ENCODE assay signal across 2 cellular contexts in the genomic region with DNA sequence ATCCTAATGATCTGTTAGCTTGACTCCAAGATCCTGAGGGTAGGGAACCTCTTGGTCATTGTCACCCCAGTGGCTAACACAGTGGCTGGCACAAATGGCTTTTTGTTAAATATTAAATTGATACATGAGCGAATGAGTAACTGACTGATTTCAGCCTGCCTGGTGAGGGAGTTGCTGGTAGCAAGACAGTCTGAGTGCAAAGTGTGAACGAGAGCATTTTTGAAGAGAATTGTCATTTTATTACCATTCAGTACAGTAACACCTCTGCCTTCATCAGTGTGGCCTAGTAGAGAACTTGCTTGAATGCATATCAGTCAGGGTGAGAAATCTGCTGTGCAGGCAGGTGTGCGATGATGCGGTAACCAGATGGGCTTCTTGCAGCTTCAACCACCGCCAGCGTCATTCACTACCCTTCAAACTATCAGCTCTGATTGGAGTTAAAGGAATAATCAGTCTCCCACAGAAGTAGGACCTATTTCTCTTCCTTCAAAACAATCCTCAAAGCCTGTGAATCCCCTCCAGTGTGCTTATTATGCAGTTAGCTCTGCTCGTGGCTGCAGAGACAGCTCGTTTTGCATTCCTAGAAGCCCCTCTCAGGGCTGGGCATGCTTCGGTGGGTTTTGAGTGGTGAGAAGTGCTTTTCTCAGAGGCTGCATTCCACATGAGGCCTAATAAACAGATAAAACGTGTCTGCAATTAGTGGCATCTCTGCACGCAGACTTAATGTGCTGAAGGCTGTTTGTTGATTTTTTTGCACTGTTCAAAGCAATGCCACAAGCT.
TF ChIP-seq lines count a peak whose summit lies in the region.

No MANE protein-coding gene starts in this region.

TF ChIP-seq in A549, 52 proteins besides CTCF, POLR2A, EP300 and RAD21:
- TF ChIP-seq RFX5 (IDR thresholded peaks at IDR 0.05) (no peak), TFCP2L1 (CRISPR knock-in tag; IDR thresholded peaks at IDR 0.05) (no peak), NFE2L2 (conservative IDR thresholded peaks at IDR 0.05; ENCODE audit: low read length) (no peak), GATA3 (IDR thresholded peaks at IDR 0.05; ENCODE audit: borderline replicate concordance) (no peak), POLR2AphosphoS2 (conservative IDR thresholded peaks at IDR 0.05; ENCODE audit: low read length) (no peak), ZFP36 (IDR thresholded peaks at IDR 0.05; ENCODE audit: borderline replicate concordance, partially characterized antibody) (no peak), CHD2 (IDR thresholded peaks at IDR 0.05; ENCODE audit: low read length, partially characterized antibody) (no peak), HOXB5 (CRISPR knock-in tag; IDR thresholded peaks at IDR 0.05) (no peak), HEYL (CRISPR knock-in tag; IDR thresholded peaks at IDR 0.05) (no peak), FOXS1 (CRISPR knock-in tag; IDR thresholded peaks at IDR 0.05) (no peak), ZNF302 (CRISPR knock-in tag; IDR thresholded peaks at IDR 0.05) (no peak), MYC (IDR thresholded peaks at IDR 0.05; ENCODE audit: borderline replicate concordance, low read length) (no peak), NR3C1 (IDR thresholded peaks at IDR 0.05) (no peak), TP53 (CRISPR knock-in tag; IDR thresholded peaks at IDR 0.05) (no peak), PHF8 (IDR thresholded peaks at IDR 0.05; ENCODE audit: borderline replicate concordance, low read depth) (no peak)
- TF ChIP-seq, protein P1, sequence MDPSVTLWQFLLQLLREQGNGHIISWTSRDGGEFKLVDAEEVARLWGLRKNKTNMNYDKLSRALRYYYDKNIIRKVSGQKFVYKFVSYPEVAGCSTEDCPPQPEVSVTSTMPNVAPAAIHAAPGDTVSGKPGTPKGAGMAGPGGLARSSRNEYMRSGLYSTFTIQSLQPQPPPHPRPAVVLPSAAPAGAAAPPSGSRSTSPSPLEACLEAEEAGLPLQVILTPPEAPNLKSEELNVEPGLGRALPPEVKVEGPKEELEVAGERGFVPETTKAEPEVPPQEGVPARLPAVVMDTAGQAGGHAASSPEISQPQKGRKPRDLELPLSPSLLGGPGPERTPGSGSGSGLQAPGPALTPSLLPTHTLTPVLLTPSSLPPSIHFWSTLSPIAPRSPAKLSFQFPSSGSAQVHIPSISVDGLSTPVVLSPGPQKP (IDR thresholded peaks at IDR 0.05; ENCODE audit: low read depth, low read length) = no peak
- TF ChIP-seq, protein P2, sequence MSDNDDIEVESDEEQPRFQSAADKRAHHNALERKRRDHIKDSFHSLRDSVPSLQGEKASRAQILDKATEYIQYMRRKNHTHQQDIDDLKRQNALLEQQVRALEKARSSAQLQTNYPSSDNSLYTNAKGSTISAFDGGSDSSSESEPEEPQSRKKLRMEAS (IDR thresholded peaks at IDR 0.05) = no peak
- TF ChIP-seq, protein P3, sequence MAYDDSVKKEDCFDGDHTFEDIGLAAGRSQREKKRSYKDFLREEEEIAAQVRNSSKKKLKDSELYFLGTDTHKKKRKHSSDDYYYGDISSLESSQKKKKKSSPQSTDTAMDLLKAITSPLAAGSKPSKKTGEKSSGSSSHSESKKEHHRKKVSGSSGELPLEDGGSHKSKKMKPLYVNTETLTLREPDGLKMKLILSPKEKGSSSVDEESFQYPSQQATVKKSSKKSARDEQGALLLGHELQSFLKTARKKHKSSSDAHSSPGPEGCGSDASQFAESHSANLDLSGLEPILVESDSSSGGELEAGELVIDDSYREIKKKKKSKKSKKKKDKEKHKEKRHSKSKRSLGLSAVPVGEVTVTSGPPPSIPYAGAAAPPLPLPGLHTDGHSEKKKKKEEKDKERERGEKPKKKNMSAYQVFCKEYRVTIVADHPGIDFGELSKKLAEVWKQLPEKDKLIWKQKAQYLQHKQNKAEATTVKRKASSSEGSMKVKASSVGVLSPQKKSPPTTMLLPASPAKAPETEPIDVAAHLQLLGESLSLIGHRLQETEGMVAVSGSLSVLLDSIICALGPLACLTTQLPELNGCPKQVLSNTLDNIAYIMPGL (CRISPR knock-in tag; IDR thresholded peaks at IDR 0.05; ENCODE audit: borderline replicate concordance) = no peak
- TF ChIP-seq, protein P4, sequence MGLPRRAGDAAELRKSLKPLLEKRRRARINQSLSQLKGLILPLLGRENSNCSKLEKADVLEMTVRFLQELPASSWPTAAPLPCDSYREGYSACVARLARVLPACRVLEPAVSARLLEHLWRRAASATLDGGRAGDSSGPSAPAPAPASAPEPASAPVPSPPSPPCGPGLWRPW (IDR thresholded peaks at IDR 0.05) = no peak
TF ChIP-seq in A549: peak in this region for 0.

TF ChIP-seq in IMR-90, 13 proteins besides CTCF, POLR2A, EP300 and RAD21:
- TF ChIP-seq SMC3 (IDR thresholded peaks at IDR 0.05; ENCODE audit: low read depth, low read length) = no peak
- TF ChIP-seq RFX5 (IDR thresholded peaks at IDR 0.05; ENCODE audit: low read depth, low read length) = no peak
- TF ChIP-seq MAFK (IDR thresholded peaks at IDR 0.05; ENCODE audit: low read depth, low read length) = no peak
- TF ChIP-seq, protein P5, sequence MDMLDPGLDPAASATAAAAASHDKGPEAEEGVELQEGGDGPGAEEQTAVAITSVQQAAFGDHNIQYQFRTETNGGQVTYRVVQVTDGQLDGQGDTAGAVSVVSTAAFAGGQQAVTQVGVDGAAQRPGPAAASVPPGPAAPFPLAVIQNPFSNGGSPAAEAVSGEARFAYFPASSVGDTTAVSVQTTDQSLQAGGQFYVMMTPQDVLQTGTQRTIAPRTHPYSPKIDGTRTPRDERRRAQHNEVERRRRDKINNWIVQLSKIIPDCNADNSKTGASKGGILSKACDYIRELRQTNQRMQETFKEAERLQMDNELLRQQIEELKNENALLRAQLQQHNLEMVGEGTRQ (IDR thresholded peaks at IDR 0.05; ENCODE audit: low read depth, low read length) = no peak
- TF ChIP-seq MXI1 (IDR thresholded peaks at IDR 0.05; ENCODE audit: borderline replicate concordance, low read depth, low read length) = no peak
- TF ChIP-seq NFE2L2 (IDR thresholded peaks at IDR 0.05; ENCODE audit: low read depth, low read length) = no peak
- no peak for TF ChIP-seq CEBPB (IDR thresholded peaks at IDR 0.05; ENCODE audit: low read depth, low read length)
- TF ChIP-seq CHD1 (IDR thresholded peaks at IDR 0.05; ENCODE audit: low read depth, low read length) = no peak
- TF ChIP-seq BHLHE40 (IDR thresholded peaks at IDR 0.05; ENCODE audit: low read depth, low read length) = no peak
- TF ChIP-seq, protein P1 (IDR thresholded peaks at IDR 0.05; ENCODE audit: borderline replicate concordance, low read depth, low read length) = no peak
- no peak for TF ChIP-seq FOS (IDR thresholded peaks at IDR 0.05; ENCODE audit: low read depth, low read length)
